9 cellular contexts compared by ENCODE assay signal in genomic region chr16:11181889-11182279, GRCh38.
DNase-seq lines count a peak whose midpoint lies in the region; ATAC-seq, FAIRE-seq and TF ChIP-seq lines count a peak whose summit lies in the region.
"Had no signal": no experiment of that assay in that cellular context is flagged by ENCODE, and none has a peak within 500 bp of the region (broad histone marks: within the 10 kb centered on the region; RNA-seq: fewer than 3 reads in every experiment).

No MANE protein-coding gene starts in this region.

- ATAC-seq in HG02571 (IDR thresholded peaks at IDR 0.05; ENCODE audit: unreplicated experiment), result no peak

- no peak for FAIRE-seq in H54 (lab: Jason Lieb, UNC)

- TF ChIP-seq POLR2A in H54 (IDR thresholded peaks at IDR 0.05; ENCODE audit: low read depth, low read length), result no peak

- DNase-seq in EH (ENCODE audit: low read depth) (peak; percentile 17), MV-4-11 (lab: John Stamatoyannopoulos, UW) (peak; percentile 90), astrocyte of the hippocampus (ENCODE audit: low read depth, low spot score) (peak; percentile 41), renal cortical epithelial cell (ENCODE audit: low read depth) (peak; percentile 48), retina (no peak), H54 (ENCODE audit: insufficient read length, low spot score) (no peak), RPMI8226 (no peak)
- DNase-seq: NCI-H774 had no signal

Comparison
In these comparisons a context has a peak if more than half of its experiments do, and no peak if none do; other contexts are left out.
1. DNase-seq: peak in EH (single experiment), MV-4-11 (single experiment), astrocyte of the hippocampus (single experiment) and renal cortical epithelial cell (single experiment); none in retina (single experiment), H54 (single experiment) and RPMI8226 (single experiment).